ENCODE assay signal across 1 cellular context in the genomic region with DNA sequence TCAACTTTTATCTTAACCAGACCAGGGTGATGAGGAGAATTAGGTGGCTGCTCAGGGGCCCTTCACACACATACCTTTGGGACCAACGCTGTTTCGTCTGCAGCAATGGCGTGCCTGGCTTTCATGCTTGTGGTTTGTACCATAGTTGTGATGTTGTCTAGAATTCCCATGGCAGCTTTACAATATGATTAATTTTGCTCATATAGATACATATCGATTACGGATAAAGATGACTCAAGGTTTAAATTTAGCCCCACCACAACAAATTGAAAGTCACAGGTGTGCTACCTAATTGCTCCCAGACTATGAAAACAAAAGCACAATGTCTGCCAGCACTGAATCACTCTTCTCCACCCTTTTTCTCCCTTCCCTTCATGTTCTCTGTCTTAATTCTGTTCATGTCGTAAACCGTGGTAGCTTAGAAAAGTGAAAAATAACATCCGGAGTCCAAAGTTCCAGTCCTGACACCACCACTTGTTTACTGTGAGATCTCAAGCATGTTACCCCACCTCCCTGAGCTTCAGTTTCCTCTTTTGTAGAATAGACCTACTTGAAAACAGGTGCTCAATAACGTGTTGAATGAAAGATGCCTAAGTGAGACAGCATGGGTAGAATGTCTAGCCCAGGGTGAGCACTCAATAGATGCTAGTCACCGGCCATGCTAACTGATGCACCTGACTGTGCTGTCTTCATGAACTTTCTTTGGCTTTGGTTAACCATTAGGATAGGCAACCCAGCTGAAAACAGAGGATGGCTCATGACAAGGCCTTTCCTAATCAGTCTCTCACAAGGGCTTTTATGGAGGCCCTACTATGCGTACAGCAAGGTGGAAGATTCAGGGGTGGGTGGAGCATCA.
TF ChIP-seq lines count a peak whose summit lies in the region.

No MANE protein-coding gene starts in this region.

TF ChIP-seq in WTC11, 78 proteins besides CTCF, POLR2A, EP300 and RAD21 (continued from another document):
- no peak for TF ChIP-seq USF1 (CRISPR knock-in tag; IDR thresholded peaks at IDR 0.05)
- TF ChIP-seq, protein P1, sequence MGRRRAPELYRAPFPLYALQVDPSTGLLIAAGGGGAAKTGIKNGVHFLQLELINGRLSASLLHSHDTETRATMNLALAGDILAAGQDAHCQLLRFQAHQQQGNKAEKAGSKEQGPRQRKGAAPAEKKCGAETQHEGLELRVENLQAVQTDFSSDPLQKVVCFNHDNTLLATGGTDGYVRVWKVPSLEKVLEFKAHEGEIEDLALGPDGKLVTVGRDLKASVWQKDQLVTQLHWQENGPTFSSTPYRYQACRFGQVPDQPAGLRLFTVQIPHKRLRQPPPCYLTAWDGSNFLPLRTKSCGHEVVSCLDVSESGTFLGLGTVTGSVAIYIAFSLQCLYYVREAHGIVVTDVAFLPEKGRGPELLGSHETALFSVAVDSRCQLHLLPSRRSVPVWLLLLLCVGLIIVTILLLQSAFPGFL (CRISPR knock-in tag; IDR thresholded peaks at IDR 0.05; ENCODE audit: borderline replicate concordance) = no peak
- TF ChIP-seq, protein P2, sequence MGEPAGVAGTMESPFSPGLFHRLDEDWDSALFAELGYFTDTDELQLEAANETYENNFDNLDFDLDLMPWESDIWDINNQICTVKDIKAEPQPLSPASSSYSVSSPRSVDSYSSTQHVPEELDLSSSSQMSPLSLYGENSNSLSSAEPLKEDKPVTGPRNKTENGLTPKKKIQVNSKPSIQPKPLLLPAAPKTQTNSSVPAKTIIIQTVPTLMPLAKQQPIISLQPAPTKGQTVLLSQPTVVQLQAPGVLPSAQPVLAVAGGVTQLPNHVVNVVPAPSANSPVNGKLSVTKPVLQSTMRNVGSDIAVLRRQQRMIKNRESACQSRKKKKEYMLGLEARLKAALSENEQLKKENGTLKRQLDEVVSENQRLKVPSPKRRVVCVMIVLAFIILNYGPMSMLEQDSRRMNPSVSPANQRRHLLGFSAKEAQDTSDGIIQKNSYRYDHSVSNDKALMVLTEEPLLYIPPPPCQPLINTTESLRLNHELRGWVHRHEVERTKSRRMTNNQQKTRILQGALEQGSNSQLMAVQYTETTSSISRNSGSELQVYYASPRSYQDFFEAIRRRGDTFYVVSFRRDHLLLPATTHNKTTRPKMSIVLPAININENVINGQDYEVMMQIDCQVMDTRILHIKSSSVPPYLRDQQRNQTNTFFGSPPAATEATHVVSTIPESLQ (CRISPR knock-in tag; IDR thresholded peaks at IDR 0.05) = no peak
- TF ChIP-seq ZBTB21 (CRISPR knock-in tag; IDR thresholded peaks at IDR 0.05; ENCODE audit: borderline replicate concordance) = no peak
